3 cellular contexts compared by ENCODE assay signal in genomic region chr21:7776622-7777021, GRCh38.
DNase-seq lines count a peak whose midpoint lies in the region; ATAC-seq lines count a peak whose summit lies in the region.
"Not testable (repeated sequence)": the region's sequence is repeated elsewhere in the genome, so short reads cannot be mapped to it uniquely, and the experiment has no call there.

No MANE protein-coding gene starts in this region.

- not testable (repeated sequence) for DNase-seq in memory B cell (ENCODE audit: low spot score in 2 of 2); naive B cell; stimulated activated naive B cell treated with anti-CD40 and anti-IgM and Interleukin-4, amounts not matched to agents 10 μg/mL and 1 μg/mL and 100 μg/mL, for 72 hours

- ATAC-seq in memory B cell (ENCODE audit: low read depth) = peak; percentile 56
- ATAC-seq in naive B cell (ENCODE audit: low read depth in 2 of 2) = peak; percentile 55 to 78
- peak; percentile 51 to 61 for ATAC-seq in stimulated activated naive B cell treated with anti-CD40 and anti-IgM and Interleukin-4, amounts not matched to agents 10 μg/mL and 1 μg/mL and 100 μg/mL, for 72 hours (replicated peaks)

- not testable (repeated sequence) for H3K27ac Mint-ChIP-seq in memory B cell; naive B cell; stimulated activated naive B cell treated with anti-CD40 and anti-IgM and Interleukin-4, amounts not matched to agents 10 μg/mL and 1 μg/mL and 100 μg/mL, for 72 hours

- H3K27me3 Mint-ChIP-seq in memory B cell; naive B cell; stimulated activated naive B cell treated with anti-CD40 and anti-IgM and Interleukin-4, amounts not matched to agents 10 μg/mL and 1 μg/mL and 100 μg/mL, for 72 hours: not testable (repeated sequence)

- H3K9me3 Mint-ChIP-seq in memory B cell; naive B cell; stimulated activated naive B cell treated with anti-CD40 and anti-IgM and Interleukin-4, amounts not matched to agents 10 μg/mL and 1 μg/mL and 100 μg/mL, for 72 hours: not testable (repeated sequence)

- not testable (repeated sequence) for H3K36me3 Mint-ChIP-seq in memory B cell; naive B cell; stimulated activated naive B cell treated with anti-CD40 and anti-IgM and Interleukin-4, amounts not matched to agents 10 μg/mL and 1 μg/mL and 100 μg/mL, for 72 hours

- not testable (repeated sequence) for H3K4me1 Mint-ChIP-seq in memory B cell; naive B cell; stimulated activated naive B cell treated with anti-CD40 and anti-IgM and Interleukin-4, amounts not matched to agents 10 μg/mL and 1 μg/mL and 100 μg/mL, for 72 hours

- H3K4me3 Mint-ChIP-seq in memory B cell; naive B cell; stimulated activated naive B cell treated with anti-CD40 and anti-IgM and Interleukin-4, amounts not matched to agents 10 μg/mL and 1 μg/mL and 100 μg/mL, for 72 hours: not testable (repeated sequence)
